In genomic region chr4:81923140-81923539, GRCh38 we compare ENCODE assay signal across 16 cellular contexts.
"Had no signal": no experiment of that assay in that cellular context is flagged by ENCODE, and none has a peak within 500 bp of the region (broad histone marks: within the 10 kb centered on the region; RNA-seq: fewer than 3 reads in every experiment).

No MANE protein-coding gene starts in this region.

- H3K4me3 Mint-ChIP-seq: dendritic cell treated with granulocyte-macrophage colony-stimulating factor and Interleukin-4, amounts not matched to agents 40 ng/mL and 50 ng/mL, for 4 days; naive thymus-derived CD8-positive, alpha-beta T cell; stimulated activated naive CD8-positive, alpha-beta T cell treated with anti-CD3 and anti-CD28 coated beads, Interleukin-15, Interleukin-2, amounts not matched to agents 100 ng/mL and 50 ng/mL, for 24 hours had no signal

- H3K36me3 Mint-ChIP-seq: naive thymus-derived CD8-positive, alpha-beta T cell had no signal

- H3K27me3 Mint-ChIP-seq: dendritic cell treated with granulocyte-macrophage colony-stimulating factor and Interleukin-4, amounts not matched to agents 40 ng/mL and 50 ng/mL, for 4 days had no signal

- DNase-seq: esophagus squamous epithelium; foreskin fibroblast; glutamatergic neuron; islet precursor cell; mammary epithelial cell; mucosa of descending colon; naive thymus-derived CD8-positive, alpha-beta T cell; psoas muscle; retina; right lobe of liver; testis; upper lobe of right lung had no signal

- H3K9me3 Mint-ChIP-seq: dendritic cell treated with granulocyte-macrophage colony-stimulating factor and Interleukin-4, amounts not matched to agents 40 ng/mL and 50 ng/mL, for 4 days; naive thymus-derived CD8-positive, alpha-beta T cell; stimulated activated naive CD8-positive, alpha-beta T cell treated with anti-CD3 and anti-CD28 coated beads, Interleukin-15, Interleukin-2, amounts not matched to agents 100 ng/mL and 50 ng/mL, for 24 hours had no signal

- H3K27ac Mint-ChIP-seq: dendritic cell treated with granulocyte-macrophage colony-stimulating factor and Interleukin-4, amounts not matched to agents 40 ng/mL and 50 ng/mL, for 4 days; naive thymus-derived CD8-positive, alpha-beta T cell; stimulated activated naive CD8-positive, alpha-beta T cell treated with anti-CD3 and anti-CD28 coated beads, Interleukin-15, Interleukin-2, amounts not matched to agents 100 ng/mL and 50 ng/mL, for 24 hours had no signal

- ATAC-seq: gastroesophageal sphincter; left lobe of liver; mucosa of descending colon; naive thymus-derived CD8-positive, alpha-beta T cell; right lobe of liver; upper lobe of right lung had no signal
